In genomic region chr3:169769287-169770181, GRCh38 we compare ENCODE assay signal across 8 cellular contexts. TPM values are rescaled to one million over a fixed set of nuclear protein-coding genes. Genes with fewer than 3 reads are reported as not detected.
DNase-seq lines count a peak whose midpoint lies in the region; ATAC-seq and TF ChIP-seq lines count a peak whose summit lies in the region.

TSS of gene ACTRT3 (minus strand) at chr3:169769561. CDS start at chr3:169769520, 41 bp downstream.

- ATAC-seq in CD8-positive, alpha-beta T cell: no peak
- ATAC-seq in GM21423 (IDR thresholded peaks at IDR 0.05; ENCODE audit: unreplicated experiment): peak; percentile 21
- ATAC-seq in psoas muscle: peak in 3 of 4 donors; percentile 11 to 21 (median 15)

- POLR2A ChIA-PET in CD8-positive, alpha-beta T cell (lab: Charles Lee): interaction anchor here (0.8 to 1.3 kb wide), 2 partner anchors 409 to 588 kb away, joined by 3 read pairs; partner anchors contain the start of gene SKIL

- peak; percentile 34 to 77 (median 60) for DNase-seq in CD8-positive, alpha-beta T cell
- DNase-seq in KG1 (lab: John Stamatoyannopoulos, UW) (peak; percentile 65), anterior cingulate cortex (lab: John Stamatoyannopoulos, UW) (peak in 48 of 58 donors; percentile 13 to 78 (median 43)), hepatic stellate cell (ENCODE audit: low spot score) (peak; percentile 44), psoas muscle (peak; percentile 73 to 82), NCI-H1048 (lab: John Stamatoyannopoulos, UW) (no peak)

- TF ChIP-seq CTCF in CD8-positive, alpha-beta T cell (IDR thresholded peaks at IDR 0.05): no peak
- no peak for TF ChIP-seq CTCF in psoas muscle (IDR thresholded peaks at IDR 0.05)

- intact Hi-C loops in CD8-positive, alpha-beta T cell (cut with DNase I, micrococcal nuclease): loop anchor here (5.0 to 10.0 kb wide), 6 partner anchors 105 to 1688 kb away; partner anchors contain the start of genes EIF5A2 (in 2 of the 2), MECOM (in 1 of the 2) and SKIL (in 1 of the 2)
- intact Hi-C loops in psoas muscle (cut with DNase I): loop anchor here in 1 of 2 donors (10.0 kb wide), 1 partner anchor 585 kb away; the partner anchor contains the start of gene SKIL

- H3K9me3 Mint-ChIP-seq in CD8-positive, alpha-beta T cell: no peaks in the 10 kb centered on the region
- no peaks in the 10 kb centered on the region for H3K9me3 Mint-ChIP-seq in T-helper 1 cell treated with Interleukin-12 subunit alpha and Interleukin-12 subunit beta and Interleukin-4 antibody, amounts not matched to agents 30 μg/mL and 1 μg/mL, for 36 hours

- peaks cover 27% of the 10 kb centered on the region for H3K36me3 Mint-ChIP-seq in CD8-positive, alpha-beta T cell
- H3K36me3 Mint-ChIP-seq in T-helper 1 cell treated with Interleukin-12 subunit alpha and Interleukin-12 subunit beta and Interleukin-4 antibody, amounts not matched to agents 30 μg/mL and 1 μg/mL, for 36 hours (ENCODE audit: low read depth): peaks cover 1% of the 10 kb centered on the region

- H3K27me3 Mint-ChIP-seq in CD8-positive, alpha-beta T cell (ENCODE audit: low read depth): no peaks in the 10 kb centered on the region
- no peaks in the 10 kb centered on the region for H3K27me3 Mint-ChIP-seq in T-helper 1 cell treated with Interleukin-12 subunit alpha and Interleukin-12 subunit beta and Interleukin-4 antibody, amounts not matched to agents 30 μg/mL and 1 μg/mL, for 36 hours (ENCODE audit: low read depth)

- H3K4me3 ChIP-seq in CD8-positive, alpha-beta T cell (ENCODE audit: low read depth, low read length): peak within 1 kb of the TSS; percentile 60
- H3K4me3 ChIP-seq in psoas muscle: peak within 1 kb of the TSS; percentile 81

- H3K27me3 ChIP-seq in CD8-positive, alpha-beta T cell (ENCODE audit: insufficient read depth, low read length): no peaks in the 10 kb centered on the region
- H3K27me3 ChIP-seq in psoas muscle (ENCODE audit: insufficient read depth in 3 of 3, low read length in 2 of 3): no peaks in the 10 kb centered on the region

- CTCF ChIA-PET in CD8-positive, alpha-beta T cell (lab: Charles Lee): interaction anchor here (1.4 kb wide), 1 partner anchor 197 kb away, joined by 3 read pairs; the partner anchor contains the start of gene SEC62

- H3K4me1 ChIP-seq in CD8-positive, alpha-beta T cell (ENCODE audit: insufficient read depth, low read length): peaks cover 12% of the 10 kb centered on the region
- H3K4me1 ChIP-seq in psoas muscle: peaks cover 6% of the 10 kb centered on the region

- peak within 1 kb of the TSS; percentile 34 for H3K27ac ChIP-seq in CD8-positive, alpha-beta T cell (ENCODE audit: low read depth, low read length)
- H3K27ac ChIP-seq in psoas muscle: peak within 1 kb of the TSS; percentile 78

- peak within 1 kb of the TSS; percentile 91 for H3K4me3 Mint-ChIP-seq in CD8-positive, alpha-beta T cell
- peak within 1 kb of the TSS; percentile 83 for H3K4me3 Mint-ChIP-seq in T-helper 1 cell treated with Interleukin-12 subunit alpha and Interleukin-12 subunit beta and Interleukin-4 antibody, amounts not matched to agents 30 μg/mL and 1 μg/mL, for 36 hours

- H3K9me3 ChIP-seq in CD8-positive, alpha-beta T cell (ENCODE audit: low read length): no peaks in the 10 kb centered on the region
- H3K9me3 ChIP-seq in psoas muscle: peaks cover 5% of the 10 kb centered on the region

- peaks cover 29% of the 10 kb centered on the region for H3K4me1 Mint-ChIP-seq in CD8-positive, alpha-beta T cell (ENCODE audit: low read depth)
- peaks cover 28% of the 10 kb centered on the region for H3K4me1 Mint-ChIP-seq in T-helper 1 cell treated with Interleukin-12 subunit alpha and Interleukin-12 subunit beta and Interleukin-4 antibody, amounts not matched to agents 30 μg/mL and 1 μg/mL, for 36 hours (ENCODE audit: low read depth)

- H3K36me3 ChIP-seq in CD8-positive, alpha-beta T cell (ENCODE audit: insufficient read depth, low read length): no peaks in the 10 kb centered on the region
- H3K36me3 ChIP-seq in psoas muscle (ENCODE audit: insufficient read depth in 1 of 2, low read depth in 1 of 2): peaks cover 0 to 5% of the 10 kb centered on the region in 2 donors

- H3K27ac Mint-ChIP-seq in CD8-positive, alpha-beta T cell: peak within 1 kb of the TSS; percentile 82
- peak within 1 kb of the TSS; percentile 73 for H3K27ac Mint-ChIP-seq in T-helper 1 cell treated with Interleukin-12 subunit alpha and Interleukin-12 subunit beta and Interleukin-4 antibody, amounts not matched to agents 30 μg/mL and 1 μg/mL, for 36 hours

- 4 to 11% (median 8%) methylated on average over 50 to 51 of the region's 51 CpGs for WGBS in psoas muscle, 3 donors

RNA-seq across cellular contexts. Expression of gene ACTRT3, which starts in this region (rescaled TPM):
- not detected for total RNA-seq in CD8-positive, alpha-beta T cell
- under 1 TPM; 0.74 to 0.81 (median 0.74) TPM for total RNA-seq in psoas muscle
- 1 to 10 TPM in 2 of 3 donors, under 1 TPM in 1; 0.63 to 3.0 (median 1.5) TPM for polyA plus RNA-seq in psoas muscle

Comparison
In these comparisons a context has a peak if more than half of its experiments do, and no peak if none do; other contexts are left out.
1. Peak in DNase-seq, H3K4me3 ChIP-seq and H3K27ac ChIP-seq in CD8-positive, alpha-beta T cell; RNA of the gene not detected or under 1 TPM.